ENCODE assay signal across 3 cellular contexts in the genomic region with DNA sequence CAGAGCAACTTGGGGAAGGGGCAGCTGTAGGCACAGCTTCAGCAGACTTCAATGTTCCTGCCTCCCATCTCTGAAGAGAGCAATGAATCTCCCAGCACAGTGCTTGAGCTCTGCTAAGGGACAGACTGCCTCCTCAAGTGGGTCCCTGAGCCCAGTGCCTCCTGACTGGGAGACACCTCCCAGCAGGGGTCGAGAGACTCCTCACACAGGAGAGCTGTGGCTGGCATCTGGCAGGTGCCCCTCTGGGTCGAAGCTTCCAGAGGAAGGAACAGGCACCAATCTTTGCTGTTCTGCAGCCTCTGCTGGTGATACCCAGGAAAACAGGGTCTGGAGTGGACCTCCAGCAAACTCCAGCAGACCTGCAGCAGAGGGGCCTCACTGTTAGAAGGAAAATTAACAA.
A peak's percentile ranks its signal among the peaks of the same experiment; 100 is the strongest.
DNase-seq lines count a peak whose midpoint lies in the region; FAIRE-seq and TF ChIP-seq lines count a peak whose summit lies in the region.
"Not testable (repeated sequence)": the region's sequence is repeated elsewhere in the genome, so short reads cannot be mapped to it uniquely, and the experiment has no call there.

No MANE protein-coding gene starts in this region.

- DNase-seq in kidney (peak; percentile 41), posterior vena cava (ENCODE audit: low spot score) (peak; percentile 56)

- intact Hi-C loops in kidney (cut with DNase I); posterior vena cava (cut with DNase I): not testable (repeated sequence)

- H3K36me3 ChIP-seq in kidney (ENCODE audit: control insufficient read depth in 1 of 2, insufficient read depth in 2 of 2, low read length in 2 of 2) = not testable (repeated sequence)

- H3K4me1 ChIP-seq in kidney (ENCODE audit: control insufficient read depth in 1 of 2, insufficient read depth in 1 of 2, low read depth in 1 of 2, low read length in 2 of 2) = not testable (repeated sequence)

- FAIRE-seq in kidney (lab: Jason Lieb, UNC) = not testable (repeated sequence)

- H3K27ac ChIP-seq in adipose tissue (ENCODE audit: low read depth, low read length) = peak overlapping the region; percentile 6
- H3K27ac ChIP-seq in kidney (ENCODE audit: low read depth in 2 of 2, low read length in 2 of 2) = not testable (repeated sequence)

- not testable (repeated sequence) for H3K9me3 ChIP-seq in kidney (ENCODE audit: control insufficient read depth in 1 of 2, low read length in 2 of 2)

- 68 to 84% (median 82%) methylated on average over 2 of the region's 2 CpGs for WGBS in adipose tissue, 3 donors

- not testable (repeated sequence) for H3K9ac ChIP-seq in kidney (ENCODE audit: low read length in 2 of 2)

- TF ChIP-seq CTCF in kidney (IDR thresholded peaks at IDR 0.05; ENCODE audit: borderline replicate concordance, extremely low read depth, insufficient read depth) = not testable (repeated sequence)

- H3K4me3 ChIP-seq in kidney (ENCODE audit: low read length in 2 of 2) = not testable (repeated sequence)
